In genomic region chr14:34539407-34540180, GRCh38 we compare ENCODE assay signal across 8 cellular contexts. TPM values are rescaled to one million over a fixed set of nuclear protein-coding genes. Genes with fewer than 3 reads are reported as not detected.
DNase-seq lines count a peak whose midpoint lies in the region; ATAC-seq and TF ChIP-seq lines count a peak whose summit lies in the region.

TSS of gene EAPP (minus strand) at chr14:34539701. CDS start at chr14:34539628, 73 bp downstream.

- H3K27ac ChIP-seq in fibroblast of lung (ENCODE audit: insufficient read depth, low read length) = peak within 1 kb of the TSS; percentile 99

- peak within 1 kb of the TSS; percentile 84 for H3K4me2 ChIP-seq in fibroblast of lung (ENCODE audit: extremely low read depth, insufficient read depth, low read length)

- peaks cover 10% of the 10 kb centered on the region for H3K36me3 Mint-ChIP-seq in nephron progenitor cell (ENCODE audit: low read depth)

- TF ChIP-seq EP300 in Ishikawa (IDR thresholded peaks at IDR 0.05; ENCODE audit: borderline replicate concordance) = no peak

- no peaks in the 10 kb centered on the region for H3K9me3 Mint-ChIP-seq in nephron progenitor cell

- H3K27ac Mint-ChIP-seq in nephron progenitor cell = peak within 1 kb of the TSS; percentile 99

- no peaks in the 10 kb centered on the region for H3K27me3 Mint-ChIP-seq in nephron progenitor cell (ENCODE audit: low read depth, poor library complexity)

- H3K4me1 ChIP-seq in fibroblast of lung (ENCODE audit: control insufficient read depth, extremely low read depth, insufficient read depth, low read length) = peaks cover 6% of the 10 kb centered on the region

- no peaks in the 10 kb centered on the region for H3K9me3 ChIP-seq in fibroblast of lung (ENCODE audit: control insufficient read depth, insufficient read depth, low read depth, low read length)

- H3K4me1 Mint-ChIP-seq in nephron progenitor cell = peaks cover 26% of the 10 kb centered on the region

- peak within 1 kb of the TSS; percentile 99 for H3K4me3 Mint-ChIP-seq in nephron progenitor cell

- peak; percentile 97 for DNase-seq in COLO829 (ENCODE audit: low spot score)
- peak; percentile 92 for DNase-seq in activated T-cell treated with anti-CD3 and anti-CD28 coated beads for 24 hours (ENCODE audit: low read depth)
- peak; percentile 97 to 98 for DNase-seq in fibroblast of lung (ENCODE audit: low read depth in 2 of 2)
- peak; percentile 94 for DNase-seq in nephron progenitor cell
- peak; percentile 93 for DNase-seq in stromal cell of bone marrow (ENCODE audit: low read depth)
- no peak for DNase-seq in hippocampal formation (lab: John Stamatoyannopoulos, UW)

- peak within 1 kb of the TSS; percentile 92 for H2AFZ ChIP-seq in fibroblast of lung (ENCODE audit: low read length)

- H3K27me3 ChIP-seq in fibroblast of lung (ENCODE audit: control insufficient read depth, insufficient read depth, low read length) = no peaks in the 10 kb centered on the region

- TF ChIP-seq RAD21 in Ishikawa (IDR thresholded peaks at IDR 0.05; ENCODE audit: low read depth) = no peak

- peak within 1 kb of the TSS; percentile 99 for H3K9ac ChIP-seq in fibroblast of lung (ENCODE audit: insufficient read depth, low read length)

- TF ChIP-seq CTCF in fibroblast of lung (conservative IDR thresholded peaks at IDR 0.05 in 1 of 2, IDR thresholded peaks at IDR 0.05 in 1 of 2; ENCODE audit: low read depth in 1 of 2, low read length in 2 of 2) (no peak), nephron progenitor cell (IDR thresholded peaks at IDR 0.05) (no peak)

- peaks cover 19% of the 10 kb centered on the region for H3K79me2 ChIP-seq in fibroblast of lung (ENCODE audit: control insufficient read depth, insufficient read depth, low read length)

- no peaks in the 10 kb centered on the region for H4K20me1 ChIP-seq in fibroblast of lung (ENCODE audit: control insufficient read depth, extremely low read depth, insufficient read depth, low read length)

- ATAC-seq in GM21528 (IDR thresholded peaks at IDR 0.05; ENCODE audit: low FRiP score, unreplicated experiment) = peak; percentile 99

- peak within 1 kb of the TSS; percentile 94 to 100 (median 96) for H3K4me3 ChIP-seq in fibroblast of lung (replicated peaks in 1 of 4; ENCODE audit: control extremely low read depth in 1 of 4, insufficient read depth in 1 of 4, low read depth in 3 of 4, low read length in 4 of 4)

- H3K36me3 ChIP-seq in fibroblast of lung (ENCODE audit: control insufficient read depth, insufficient read depth, low read length) = no peaks in the 10 kb centered on the region

TF ChIP-seq in Ishikawa, 13 proteins besides CTCF, POLR2A, EP300 and RAD21:
- TF ChIP-seq NFIC (IDR thresholded peaks at IDR 0.05) = no peak
- 0 out of 2 replicates have a peak, but pooled peaks have one; percentile 49 for TF ChIP-seq ZBTB7A (IDR thresholded peaks at IDR 0.05; ENCODE audit: low read depth)
- no peak for TF ChIP-seq FOXM1 (IDR thresholded peaks at IDR 0.05; ENCODE audit: borderline replicate concordance, low read depth)
- TF ChIP-seq CREB1 (IDR thresholded peaks at IDR 0.05; ENCODE audit: low read depth) = peak; percentile 73
- TF ChIP-seq TAF1 (IDR thresholded peaks at IDR 0.05; ENCODE audit: low read depth) = peak; percentile 74
- peak; percentile 69 for TF ChIP-seq YY1 (IDR thresholded peaks at IDR 0.05; ENCODE audit: low read depth)
- TF ChIP-seq, protein P1, sequence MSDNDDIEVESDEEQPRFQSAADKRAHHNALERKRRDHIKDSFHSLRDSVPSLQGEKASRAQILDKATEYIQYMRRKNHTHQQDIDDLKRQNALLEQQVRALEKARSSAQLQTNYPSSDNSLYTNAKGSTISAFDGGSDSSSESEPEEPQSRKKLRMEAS (IDR thresholded peaks at IDR 0.05) = peak; percentile 51; the same call in 1 of the 2 replicates
- TF ChIP-seq TCF12 (IDR thresholded peaks at IDR 0.05; ENCODE audit: low read depth) = peak; percentile 46; the same call in 1 of the 2 replicates

RNA-seq across cellular contexts. Expression of gene EAPP, which starts in this region (rescaled TPM):
- total RNA-seq in fibroblast of lung = 49.1 and 58.0 TPM in 2 replicates
- 47.4 and 54.0 TPM in 2 replicates for polyA plus RNA-seq in fibroblast of lung
- polyA plus RNA-seq in fibroblast of lung (2012) = 33.7 and 39.1 TPM in 2 replicates
- polyA minus RNA-seq in fibroblast of lung (ENCODE audit: low replicate concordance) = 1.6 TPM in 1 of 2 replicates, not detected in the other

Comparison
In these comparisons a context has a peak if more than half of its experiments do, and no peak if none do; other contexts are left out.
1. DNase-seq: peak in COLO829 (single experiment), activated T-cell treated with anti-CD3 and anti-CD28 coated beads for 24 hours (single experiment), fibroblast of lung (2 of 2), nephron progenitor cell (single experiment) and stromal cell of bone marrow (single experiment); none in hippocampal formation (0 of 2).